In genomic region chr11:72724851-72725730, GRCh38 we compare ENCODE assay signal across 8 cellular contexts. TPM values are rescaled to one million over a fixed set of nuclear protein-coding genes. Genes with fewer than 3 reads are reported as not detected.
DNase-seq lines count a peak whose midpoint lies in the region; ATAC-seq, FAIRE-seq and TF ChIP-seq lines count a peak whose summit lies in the region.

No MANE protein-coding gene starts in this region.

- H3K27me3 Mint-ChIP-seq in MCF 10A (ENCODE audit: insufficient read depth, unreplicated experiment), result no peaks in the 10 kb centered on the region

- no TSS peak for BruUV-seq in MCF 10A (replicated peaks; lab: Mats Ljungman, UMichigan)

- peak; percentile 93 for FAIRE-seq in GM18507 (lab: Jason Lieb, UNC)
- FAIRE-seq in islet of Langerhans (lab: Jason Lieb, UNC), result peak; percentile 58

- no peak overlapping the region for H3K27ac Mint-ChIP-seq in MCF 10A (ENCODE audit: low read depth, unreplicated experiment)

- TF ChIP-seq CTCF in WI38 (IDR thresholded peaks at IDR 0.05; ENCODE audit: low read depth, low read length) (peak; percentile 82), MCF 10A (IDR thresholded peaks at IDR 0.05; ENCODE audit: unreplicated experiment) (peak; percentile 86)

- POLR2A ChIA-PET in MCF 10A (lab: Yijun Ruan, JAX), result interaction anchor here (0.6 to 5.4 kb wide), 8 partner anchors 9 to 538 kb away, joined by 3 to 57 read pairs (median 4); partner anchors contain the start of gene STARD10

- ATAC-seq in GM21423 (IDR thresholded peaks at IDR 0.05; ENCODE audit: unreplicated experiment), result no peak

- intact Hi-C loops in MCF 10A (cut with micrococcal nuclease), result loop anchor here (1.0 to 10.0 kb wide), 5 partner anchors 68 to 520 kb away; no protein-coding TSS in a partner anchor

- H3K36me3 Mint-ChIP-seq in MCF 10A (ENCODE audit: insufficient read depth, unreplicated experiment), result no peaks in the 10 kb centered on the region

- no peaks in the 10 kb centered on the region for H3K9me3 Mint-ChIP-seq in MCF 10A (ENCODE audit: unreplicated experiment)

- CTCF ChIA-PET in MCF 10A (lab: Yijun Ruan, JAX), result interaction anchor here (0.6 to 7.5 kb wide), 37 partner anchors 9 to 1816 kb away, joined by 3 to 85 read pairs (median 4); partner anchors contain the start of genes ATG16L2 and STARD10

- no peak overlapping the region for H3K4me3 ChIP-seq in WI38 (ENCODE audit: low read depth, low read length)

- H3K4me3 Mint-ChIP-seq in MCF 10A (ENCODE audit: unreplicated experiment), result no peak overlapping the region

- H3K4me1 Mint-ChIP-seq in MCF 10A (ENCODE audit: insufficient read depth, unreplicated experiment), result peaks cover 15% of the 10 kb centered on the region

- DNase-seq in 8988T (peak; percentile 86), GM18507 (ENCODE audit: extremely low spot score, insufficient read length, low read depth) (no peak), NCI-H2196 treated with DMSO at 0.1 percent for 48 hours (lab: John Stamatoyannopoulos, UW; ENCODE audit: unreplicated experiment) (peak; percentile 63), MCF 10A (ENCODE audit: unreplicated experiment) (peak; percentile 85)
- peak; percentile 66 to 68 (median 66) for DNase-seq in stimulated activated CD4-positive, alpha-beta T cell treated with anti-CD3 and anti-CD28 coated beads, Interleukin-1b, Interleukin-23, amount 100 ng/mL, for 24 hours (ENCODE audit: low read depth in 4 of 4, low spot score in 1 of 4)

RNA-seq across cellular contexts. Expression of gene ARAP1, which starts 27.1 kb away (rescaled TPM):
- total RNA-seq in MCF 10A (2022), result 47.0 and 47.6 TPM in 2 replicates

RNA-seq across cellular contexts. Expression of gene PDE2A, which starts 50.9 kb away (rescaled TPM):
- total RNA-seq in MCF 10A (2022), result 1.9 and 3.3 TPM in 2 replicates
